1 cellular context compared by ENCODE assay signal in the genomic region with DNA sequence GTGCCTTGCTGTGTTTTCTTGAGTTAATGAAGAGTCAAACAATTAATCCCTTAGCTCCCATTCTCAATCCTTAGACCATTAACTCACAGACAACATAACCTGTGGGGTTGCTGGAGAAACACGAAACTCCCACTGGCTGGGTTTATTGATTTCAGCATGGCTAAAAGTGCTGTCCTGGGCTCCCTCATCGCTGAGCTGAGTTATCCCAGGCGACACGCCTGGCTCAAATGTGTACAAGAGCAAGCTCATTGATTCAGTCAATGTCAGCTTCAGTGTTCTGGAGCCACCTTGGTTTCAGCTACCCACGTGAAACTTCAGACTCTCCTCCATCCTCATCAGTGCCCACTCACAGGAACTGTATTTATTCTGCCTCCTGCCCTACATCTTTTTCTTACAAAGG.
TF ChIP-seq lines count a peak whose summit lies in the region.

No MANE protein-coding gene starts in this region.

TF ChIP-seq in GM23338, 12 proteins besides CTCF, POLR2A, EP300 and RAD21 (continued from another document):
- TF ChIP-seq EZH2phosphoT487 (IDR thresholded peaks at IDR 0.05; ENCODE audit: unreplicated experiment) (no peak), ZNF331 (CRISPR knock-in tag; IDR thresholded peaks at IDR 0.05; ENCODE audit: low read depth) (no peak), EZH2 (IDR thresholded peaks at IDR 0.05; ENCODE audit: low read depth, unreplicated experiment) (no peak), JUNB (IDR thresholded peaks at IDR 0.05; ENCODE audit: unreplicated experiment) (no peak), CREB1 (CRISPR knock-in tag; IDR thresholded peaks at IDR 0.05; ENCODE audit: low read depth) (no peak), STAT1 (IDR thresholded peaks at IDR 0.05; ENCODE audit: unreplicated experiment) (no peak), NANOG (IDR thresholded peaks at IDR 0.05; ENCODE audit: borderline replicate concordance) (no peak), POLR2AphosphoS5 (IDR thresholded peaks at IDR 0.05; ENCODE audit: low read depth) (no peak)
- TF ChIP-seq, protein P1, sequence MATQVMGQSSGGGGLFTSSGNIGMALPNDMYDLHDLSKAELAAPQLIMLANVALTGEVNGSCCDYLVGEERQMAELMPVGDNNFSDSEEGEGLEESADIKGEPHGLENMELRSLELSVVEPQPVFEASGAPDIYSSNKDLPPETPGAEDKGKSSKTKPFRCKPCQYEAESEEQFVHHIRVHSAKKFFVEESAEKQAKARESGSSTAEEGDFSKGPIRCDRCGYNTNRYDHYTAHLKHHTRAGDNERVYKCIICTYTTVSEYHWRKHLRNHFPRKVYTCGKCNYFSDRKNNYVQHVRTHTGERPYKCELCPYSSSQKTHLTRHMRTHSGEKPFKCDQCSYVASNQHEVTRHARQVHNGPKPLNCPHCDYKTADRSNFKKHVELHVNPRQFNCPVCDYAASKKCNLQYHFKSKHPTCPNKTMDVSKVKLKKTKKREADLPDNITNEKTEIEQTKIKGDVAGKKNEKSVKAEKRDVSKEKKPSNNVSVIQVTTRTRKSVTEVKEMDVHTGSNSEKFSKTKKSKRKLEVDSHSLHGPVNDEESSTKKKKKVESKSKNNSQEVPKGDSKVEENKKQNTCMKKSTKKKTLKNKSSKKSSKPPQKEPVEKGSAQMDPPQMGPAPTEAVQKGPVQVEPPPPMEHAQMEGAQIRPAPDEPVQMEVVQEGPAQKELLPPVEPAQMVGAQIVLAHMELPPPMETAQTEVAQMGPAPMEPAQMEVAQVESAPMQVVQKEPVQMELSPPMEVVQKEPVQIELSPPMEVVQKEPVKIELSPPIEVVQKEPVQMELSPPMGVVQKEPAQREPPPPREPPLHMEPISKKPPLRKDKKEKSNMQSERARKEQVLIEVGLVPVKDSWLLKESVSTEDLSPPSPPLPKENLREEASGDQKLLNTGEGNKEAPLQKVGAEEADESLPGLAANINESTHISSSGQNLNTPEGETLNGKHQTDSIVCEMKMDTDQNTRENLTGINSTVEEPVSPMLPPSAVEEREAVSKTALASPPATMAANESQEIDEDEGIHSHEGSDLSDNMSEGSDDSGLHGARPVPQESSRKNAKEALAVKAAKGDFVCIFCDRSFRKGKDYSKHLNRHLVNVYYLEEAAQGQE (IDR thresholded peaks at IDR 0.05; ENCODE audit: unreplicated experiment): no peak
- TF ChIP-seq, protein P2, sequence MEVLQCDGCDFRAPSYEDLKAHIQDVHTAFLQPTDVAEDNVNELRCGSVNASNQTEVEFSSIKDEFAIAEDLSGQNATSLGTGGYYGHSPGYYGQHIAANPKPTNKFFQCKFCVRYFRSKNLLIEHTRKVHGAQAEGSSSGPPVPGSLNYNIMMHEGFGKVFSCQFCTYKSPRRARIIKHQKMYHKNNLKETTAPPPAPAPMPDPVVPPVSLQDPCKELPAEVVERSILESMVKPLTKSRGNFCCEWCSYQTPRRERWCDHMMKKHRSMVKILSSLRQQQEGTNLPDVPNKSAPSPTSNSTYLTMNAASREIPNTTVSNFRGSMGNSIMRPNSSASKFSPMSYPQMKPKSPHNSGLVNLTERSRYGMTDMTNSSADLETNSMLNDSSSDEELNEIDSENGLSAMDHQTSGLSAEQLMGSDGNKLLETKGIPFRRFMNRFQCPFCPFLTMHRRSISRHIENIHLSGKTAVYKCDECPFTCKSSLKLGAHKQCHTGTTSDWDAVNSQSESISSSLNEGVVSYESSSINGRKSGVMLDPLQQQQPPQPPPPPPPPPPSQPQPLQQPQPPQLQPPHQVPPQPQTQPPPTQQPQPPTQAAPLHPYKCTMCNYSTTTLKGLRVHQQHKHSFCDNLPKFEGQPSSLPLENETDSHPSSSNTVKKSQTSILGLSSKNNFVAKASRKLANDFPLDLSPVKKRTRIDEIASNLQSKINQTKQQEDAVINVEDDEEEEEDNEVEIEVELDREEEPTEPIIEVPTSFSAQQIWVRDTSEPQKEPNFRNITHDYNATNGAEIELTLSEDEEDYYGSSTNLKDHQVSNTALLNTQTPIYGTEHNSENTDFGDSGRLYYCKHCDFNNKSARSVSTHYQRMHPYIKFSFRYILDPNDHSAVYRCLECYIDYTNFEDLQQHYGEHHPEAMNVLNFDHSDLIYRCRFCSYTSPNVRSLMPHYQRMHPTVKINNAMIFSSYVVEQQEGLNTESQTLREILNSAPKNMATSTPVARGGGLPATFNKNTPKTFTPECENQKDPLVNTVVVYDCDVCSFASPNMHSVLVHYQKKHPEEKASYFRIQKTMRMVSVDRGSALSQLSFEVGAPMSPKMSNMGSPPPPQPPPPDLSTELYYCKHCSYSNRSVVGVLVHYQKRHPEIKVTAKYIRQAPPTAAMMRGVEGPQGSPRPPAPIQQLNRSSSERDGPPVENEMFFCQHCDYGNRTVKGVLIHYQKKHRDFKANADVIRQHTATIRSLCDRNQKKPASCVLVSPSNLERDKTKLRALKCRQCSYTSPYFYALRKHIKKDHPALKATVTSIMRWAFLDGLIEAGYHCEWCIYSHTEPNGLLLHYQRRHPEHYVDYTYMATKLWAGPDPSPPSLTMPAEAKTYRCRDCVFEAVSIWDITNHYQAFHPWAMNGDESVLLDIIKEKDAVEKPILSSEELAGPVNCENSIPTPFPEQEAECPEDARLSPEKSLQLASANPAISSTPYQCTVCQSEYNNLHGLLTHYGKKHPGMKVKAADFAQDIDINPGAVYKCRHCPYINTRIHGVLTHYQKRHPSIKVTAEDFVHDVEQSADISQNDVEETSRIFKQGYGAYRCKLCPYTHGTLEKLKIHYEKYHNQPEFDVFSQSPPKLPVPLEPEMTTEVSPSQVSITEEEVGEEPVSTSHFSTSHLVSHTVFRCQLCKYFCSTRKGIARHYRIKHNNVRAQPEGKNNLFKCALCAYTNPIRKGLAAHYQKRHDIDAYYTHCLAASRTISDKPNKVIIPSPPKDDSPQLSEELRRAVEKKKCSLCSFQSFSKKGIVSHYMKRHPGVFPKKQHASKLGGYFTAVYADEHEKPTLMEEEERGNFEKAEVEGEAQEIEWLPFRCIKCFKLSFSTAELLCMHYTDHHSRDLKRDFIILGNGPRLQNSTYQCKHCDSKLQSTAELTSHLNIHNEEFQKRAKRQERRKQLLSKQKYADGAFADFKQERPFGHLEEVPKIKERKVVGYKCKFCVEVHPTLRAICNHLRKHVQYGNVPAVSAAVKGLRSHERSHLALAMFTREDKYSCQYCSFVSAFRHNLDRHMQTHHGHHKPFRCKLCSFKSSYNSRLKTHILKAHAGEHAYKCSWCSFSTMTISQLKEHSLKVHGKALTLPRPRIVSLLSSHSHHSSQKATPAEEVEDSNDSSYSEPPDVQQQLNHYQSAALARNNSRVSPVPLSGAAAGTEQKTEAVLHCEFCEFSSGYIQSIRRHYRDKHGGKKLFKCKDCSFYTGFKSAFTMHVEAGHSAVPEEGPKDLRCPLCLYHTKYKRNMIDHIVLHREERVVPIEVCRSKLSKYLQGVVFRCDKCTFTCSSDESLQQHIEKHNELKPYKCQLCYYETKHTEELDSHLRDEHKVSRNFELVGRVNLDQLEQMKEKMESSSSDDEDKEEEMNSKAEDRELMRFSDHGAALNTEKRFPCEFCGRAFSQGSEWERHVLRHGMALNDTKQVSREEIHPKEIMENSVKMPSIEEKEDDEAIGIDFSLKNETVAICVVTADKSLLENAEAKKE (CRISPR knock-in tag; IDR thresholded peaks at IDR 0.05): no peak
TF ChIP-seq in GM23338: peak in this region for 0.
